In the genomic region with DNA sequence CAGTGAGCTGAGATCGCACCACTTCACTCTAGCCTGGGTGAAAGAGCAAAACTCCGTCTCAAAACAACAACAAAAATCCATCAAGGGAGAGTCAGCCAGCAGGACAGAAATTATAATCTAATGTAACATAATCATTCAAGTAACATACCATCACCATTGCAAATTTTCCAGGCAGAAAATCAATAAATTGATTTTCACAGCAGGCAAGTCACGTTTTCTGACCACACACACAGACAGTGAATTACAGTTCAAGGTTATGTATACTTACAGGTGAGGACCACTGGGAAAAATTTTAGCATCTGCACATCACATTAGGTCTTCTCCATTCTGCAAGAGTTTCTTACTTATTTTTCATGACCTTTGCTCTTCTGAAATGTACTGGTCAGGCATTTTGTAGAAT, we compare ENCODE assay signal across 39 cellular contexts. TPM values are rescaled to one million over a fixed set of nuclear protein-coding genes. Genes with fewer than 3 reads are reported as not detected.
"Had no signal": no experiment of that assay in that cellular context is flagged by ENCODE, and none has a peak within 500 bp of the region (broad histone marks: within the 10 kb centered on the region; RNA-seq: fewer than 3 reads in every experiment).

No MANE protein-coding gene starts in this region.

- H3K27ac ChIP-seq: KMS-11 had no signal

- H3K4me3 ChIP-seq: MG63 had no signal

- H3K27me3 ChIP-seq: MG63 had no signal

- H3K36me3 ChIP-seq: MG63 had no signal

- H3K9me3 ChIP-seq: MG63 had no signal

- H3K9ac ChIP-seq: KMS-11 had no signal

- DNase-seq: Karpas-422, Kasumi-1, MG63, MM.1S, MV-4-11, NCI-H1048, NCI-H1092, NCI-H1092 treated with DMSO at 0.1 percent for 48 hours, NCI-H1105, NCI-H1105 treated with DMSO at 0.1 percent for 48 hours, NCI-H1417, NCI-H1417 treated with DMSO at 0.1 percent for 48 hours, NCI-H1436, NCI-H1436 treated with DMSO at 0.1 percent for 48 hours, NCI-H1694, NCI-H1694 treated with DMSO at 0.1 percent for 48 hours, NCI-H187, NCI-H187 treated with DMSO at 0.1 percent for 48 hours, NCI-H1930, NCI-H2029, NCI-H2029 treated with DMSO at 0.1 percent for 48 hours, NCI-H2081, NCI-H2081 treated with DMSO at 0.1 percent for 48 hours, NCI-H2107, NCI-H2171, NCI-H2171 treated with DMSO at 0.1 percent for 48 hours, NCI-H2227 treated with DMSO at 0.1 percent for 48 hours, NCI-H226, NCI-H345, NCI-H446, NCI-H446 treated with DMSO at 0.1 percent for 48 hours, NCI-H510A, NCI-H510A treated with DMSO at 0.1 percent for 48 hours, NCI-H524 had no signal

- H3K4me2 ChIP-seq: KMS-11 had no signal

RNA-seq across cellular contexts. Expression of gene NPAP1, which starts 29.9 kb away (rescaled TPM):
- total RNA-seq: LHCN-M2, M059J, MCF 10A, NCI-H460 had no signal
